Comparison of ENCODE assay signal across 9 cellular contexts in the genomic region with DNA sequence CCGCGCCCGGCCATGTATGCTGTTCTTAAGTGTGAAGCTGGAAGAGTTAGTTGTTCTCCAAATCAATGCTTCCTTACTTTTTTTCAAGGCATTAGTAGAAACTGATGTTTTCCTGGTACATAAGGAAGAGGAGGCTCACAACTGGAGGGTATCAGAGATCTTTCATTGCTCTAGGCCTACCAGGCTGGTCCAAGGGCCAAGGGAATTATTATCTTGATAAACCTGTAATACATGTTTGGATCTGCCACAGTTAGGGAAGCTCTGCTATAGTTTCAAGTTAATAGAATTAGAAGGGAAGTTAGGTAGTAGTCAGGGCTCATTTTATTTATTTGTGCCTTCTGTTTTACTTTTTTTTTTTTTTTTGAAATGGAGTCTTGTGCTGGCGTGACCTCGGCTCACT. TPM values are rescaled to one million over a fixed set of nuclear protein-coding genes. Genes with fewer than 3 reads are reported as not detected.
"Had no signal": no experiment of that assay in that cellular context is flagged by ENCODE, and none has a peak within 500 bp of the region (broad histone marks: within the 10 kb centered on the region; RNA-seq: fewer than 3 reads in every experiment).

No MANE protein-coding gene starts in this region.

RNA-seq across cellular contexts. Expression of a gene that starts 19.8 kb away (rescaled TPM):
- total RNA-seq: Right ventricle myocardium inferior, RPMI7951, SJCRH30, SJSA1, SK-MEL-5 had no signal

RNA-seq across cellular contexts. Expression of a gene that starts 39.5 kb away (rescaled TPM):
- total RNA-seq: OCI-LY7, PC-3, PC-9, Right ventricle myocardium inferior, Right ventricle myocardium superior, RPMI7951, SJCRH30, SJSA1, SK-MEL-5 had no signal
